ENCODE assay signal across 19 cellular contexts in the genomic region with DNA sequence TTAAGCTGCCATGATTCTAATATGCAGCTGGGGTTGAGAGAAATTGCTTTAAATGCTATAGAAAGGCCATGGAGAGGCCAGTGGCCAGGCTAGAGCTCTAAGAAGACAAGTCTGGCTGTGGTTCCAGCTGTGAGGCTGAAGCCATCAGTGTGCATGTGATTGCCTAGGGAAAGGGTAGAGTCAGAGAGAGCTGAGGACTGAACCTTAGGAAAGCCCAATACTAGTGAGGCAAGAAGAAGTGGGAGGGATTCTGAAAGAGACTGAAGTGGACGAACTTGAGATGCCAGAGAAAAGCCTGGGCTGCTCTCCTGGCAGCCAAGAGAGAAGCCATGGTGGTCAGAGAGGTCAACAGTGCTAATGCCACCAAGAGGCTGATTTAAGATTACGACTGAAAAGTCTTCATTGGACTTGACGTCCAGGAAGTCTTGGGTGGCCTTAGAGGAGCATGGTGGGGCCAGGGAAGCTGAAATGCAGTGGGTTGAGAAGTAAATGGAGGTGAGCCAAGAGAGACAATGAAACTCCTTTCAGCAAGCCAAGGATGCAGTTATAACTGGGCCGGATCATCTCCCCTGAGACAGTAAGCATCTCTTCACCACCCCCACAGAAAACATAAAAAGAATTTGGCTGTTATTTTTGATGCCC.
"Had no signal": no experiment of that assay in that cellular context is flagged by ENCODE, and none has a peak within 500 bp of the region (broad histone marks: within the 10 kb centered on the region; RNA-seq: fewer than 3 reads in every experiment).

No MANE protein-coding gene starts in this region.

- H3K27ac ChIP-seq: colonic mucosa, hepatocyte, ovary, right atrium auricular region, upper lobe of left lung, uterus had no signal

- H2AFZ ChIP-seq: hepatocyte had no signal

- FAIRE-seq: endothelial cell of umbilical vein, kidney had no signal

- ATAC-seq: left colon, left ventricle myocardium superior, mucosa of descending colon, natural killer cell had no signal

- H3K4me2 ChIP-seq: hepatocyte, smooth muscle cell had no signal

- H3K36me3 ChIP-seq: colonic mucosa, ovary, right atrium auricular region, upper lobe of left lung, uterus had no signal

- DNase-seq: colonic mucosa; dermis blood vessel endothelial cell; erythroblast; foreskin melanocyte; head of caudate nucleus; kidney; left colon; left ventricle myocardium superior; mucosa of descending colon; natural killer cell; ovary; stimulated activated CD4-positive, alpha-beta T cell treated with anti-CD3 and anti-CD28 coated beads, Interleukin-2, amount 100 ng/mL, for 48 hours; stimulated activated naive CD4-positive, alpha-beta T cell treated with Interleukin-2 at 50 U/mL for 16 hours; upper lobe of left lung; uterus had no signal

- H3K9me3 ChIP-seq: colonic mucosa, mucosa of descending colon, right atrium auricular region, upper lobe of left lung, uterus had no signal

- H3K4me3 ChIP-seq: colonic mucosa, hepatocyte, mucosa of descending colon, ovary, right atrium auricular region, smooth muscle cell, upper lobe of left lung, uterus had no signal
